ENCODE assay signal across 11 cellular contexts in genomic region chr5:89524785-89525184, GRCh38.
"Had no signal": no experiment of that assay in that cellular context is flagged by ENCODE, and none has a peak within 500 bp of the region (broad histone marks: within the 10 kb centered on the region; RNA-seq: fewer than 3 reads in every experiment).

No MANE protein-coding gene starts in this region.

- H3K4me2 ChIP-seq: GM23338 had no signal

- H3K27ac ChIP-seq: GM23248 had no signal

- H2AFZ ChIP-seq: GM23248, GM23338 had no signal

- FAIRE-seq: H1, H54 had no signal

- H3K9ac ChIP-seq: GM23248 had no signal

- ATAC-seq: GM23338, HCT116 had no signal

- H3K27ac Mint-ChIP-seq: GM23338, H9, HFFc6 had no signal

- H3K4me3 Mint-ChIP-seq: GM23338, H9, HFFc6 had no signal

- DNase-seq: GM23248, GOT3, H7, H9, HCEC 1CT, HFFc6 had no signal

- H3K4me3 ChIP-seq: GM23248, GM23338, HAP-1 had no signal

- H3K4me1 ChIP-seq: HAP-1 had no signal

- H3K36me3 ChIP-seq: HAP-1 had no signal
